ENCODE assay signal across 1 cellular context in genomic region chr19:12834976-12835757, GRCh38.
TF ChIP-seq lines count a peak whose summit lies in the region.

No MANE protein-coding gene starts in this region.

TF ChIP-seq in HepG2, 621 proteins besides CTCF, POLR2A, EP300 and RAD21:
- no peak for TF ChIP-seq ZFP90 (CRISPR knock-in tag; IDR thresholded peaks at IDR 0.05; ENCODE audit: borderline replicate concordance)
- TF ChIP-seq NFYC (CRISPR knock-in tag; IDR thresholded peaks at IDR 0.05) = peak; percentile 50; the same call in 1 of the 2 replicates
- no peak for TF ChIP-seq RBAK (CRISPR knock-in tag; IDR thresholded peaks at IDR 0.05)
- TF ChIP-seq ZNF652 (CRISPR knock-in tag; IDR thresholded peaks at IDR 0.05; ENCODE audit: borderline replicate concordance, low read depth) = peak; percentile 85
- 0 out of 2 replicates have a peak, but pooled peaks have one; percentile 37 for TF ChIP-seq SP4 (CRISPR knock-in tag; IDR thresholded peaks at IDR 0.05)
- TF ChIP-seq, protein P1, sequence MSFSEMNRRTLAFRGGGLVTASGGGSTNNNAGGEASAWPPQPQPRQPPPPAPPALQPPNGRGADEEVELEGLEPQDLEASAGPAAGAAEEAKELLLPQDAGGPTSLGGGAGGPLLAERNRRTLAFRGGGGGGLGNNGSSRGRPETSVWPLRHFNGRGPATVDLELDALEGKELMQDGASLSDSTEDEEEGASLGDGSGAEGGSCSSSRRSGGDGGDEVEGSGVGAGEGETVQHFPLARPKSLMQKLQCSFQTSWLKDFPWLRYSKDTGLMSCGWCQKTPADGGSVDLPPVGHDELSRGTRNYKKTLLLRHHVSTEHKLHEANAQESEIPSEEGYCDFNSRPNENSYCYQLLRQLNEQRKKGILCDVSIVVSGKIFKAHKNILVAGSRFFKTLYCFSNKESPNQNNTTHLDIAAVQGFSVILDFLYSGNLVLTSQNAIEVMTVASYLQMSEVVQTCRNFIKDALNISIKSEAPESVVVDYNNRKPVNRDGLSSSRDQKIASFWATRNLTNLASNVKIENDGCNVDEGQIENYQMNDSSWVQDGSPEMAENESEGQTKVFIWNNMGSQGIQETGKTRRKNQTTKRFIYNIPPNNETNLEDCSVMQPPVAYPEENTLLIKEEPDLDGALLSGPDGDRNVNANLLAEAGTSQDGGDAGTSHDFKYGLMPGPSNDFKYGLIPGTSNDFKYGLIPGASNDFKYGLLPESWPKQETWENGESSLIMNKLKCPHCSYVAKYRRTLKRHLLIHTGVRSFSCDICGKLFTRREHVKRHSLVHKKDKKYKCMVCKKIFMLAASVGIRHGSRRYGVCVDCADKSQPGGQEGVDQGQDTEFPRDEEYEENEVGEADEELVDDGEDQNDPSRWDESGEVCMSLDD (CRISPR knock-in tag; IDR thresholded peaks at IDR 0.05; ENCODE audit: borderline replicate concordance) = no peak
- TF ChIP-seq NFYB (CRISPR knock-in tag; IDR thresholded peaks at IDR 0.05) = peak; percentile 50; the same call in 1 of the 2 replicates
- 0 out of 2 replicates have a peak, but pooled peaks have one; percentile 11 for TF ChIP-seq MXD3 (CRISPR knock-in tag; IDR thresholded peaks at IDR 0.05)
- TF ChIP-seq, protein P2, sequence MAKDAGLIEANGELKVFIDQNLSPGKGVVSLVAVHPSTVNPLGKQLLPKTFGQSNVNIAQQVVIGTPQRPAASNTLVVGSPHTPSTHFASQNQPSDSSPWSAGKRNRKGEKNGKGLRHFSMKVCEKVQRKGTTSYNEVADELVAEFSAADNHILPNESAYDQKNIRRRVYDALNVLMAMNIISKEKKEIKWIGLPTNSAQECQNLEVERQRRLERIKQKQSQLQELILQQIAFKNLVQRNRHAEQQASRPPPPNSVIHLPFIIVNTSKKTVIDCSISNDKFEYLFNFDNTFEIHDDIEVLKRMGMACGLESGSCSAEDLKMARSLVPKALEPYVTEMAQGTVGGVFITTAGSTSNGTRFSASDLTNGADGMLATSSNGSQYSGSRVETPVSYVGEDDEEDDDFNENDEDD (CRISPR knock-in tag; IDR thresholded peaks at IDR 0.05; ENCODE audit: borderline replicate concordance) = 0 out of 2 replicates have a peak, but pooled peaks have one; percentile 40
- no peak for TF ChIP-seq ZSCAN9 (CRISPR knock-in tag; IDR thresholded peaks at IDR 0.05; ENCODE audit: borderline replicate concordance)
- peak; percentile 6; the same call in 1 of the 2 replicates for TF ChIP-seq KDM2A (CRISPR knock-in tag; IDR thresholded peaks at IDR 0.05; ENCODE audit: borderline replicate concordance, low read depth)
- TF ChIP-seq HNF1A (IDR thresholded peaks at IDR 0.05; ENCODE audit: low read depth) = no peak
- no peak for TF ChIP-seq HNF1A (CRISPR knock-in tag; IDR thresholded peaks at IDR 0.05; ENCODE audit: borderline replicate concordance)
- peak; percentile 24; the same call in 1 of the 2 replicates for TF ChIP-seq HNF4G (IDR thresholded peaks at IDR 0.05; ENCODE audit: borderline replicate concordance, low read depth, low read length)
- no peak for TF ChIP-seq HNF4G (CRISPR knock-in tag; IDR thresholded peaks at IDR 0.05; ENCODE audit: borderline replicate concordance, low read depth)
- TF ChIP-seq ZNF777 (CRISPR knock-in tag; IDR thresholded peaks at IDR 0.05) = peak; percentile 99
- no peak for TF ChIP-seq ATRX (CRISPR knock-in tag; IDR thresholded peaks at IDR 0.05; ENCODE audit: borderline replicate concordance)
- no peak for TF ChIP-seq SP1 (IDR thresholded peaks at IDR 0.05)
- TF ChIP-seq SP1 (CRISPR knock-in tag; IDR thresholded peaks at IDR 0.05) = peak; percentile 44; the same call in 1 of the 2 replicates
- TF ChIP-seq SMAD9 (CRISPR knock-in tag; IDR thresholded peaks at IDR 0.05) = no peak
